In genomic region chr22:40634119-40634903, GRCh38 we compare ENCODE assay signal across 9 cellular contexts. TPM values are rescaled to one million over a fixed set of nuclear protein-coding genes. Genes with fewer than 3 reads are reported as not detected.
DNase-seq lines count a peak whose midpoint lies in the region; ATAC-seq, FAIRE-seq and TF ChIP-seq lines count a peak whose summit lies in the region.
"Had no signal": no experiment of that assay in that cellular context is flagged by ENCODE, and none has a peak within 500 bp of the region (broad histone marks: within the 10 kb centered on the region; RNA-seq: fewer than 3 reads in every experiment).

No MANE protein-coding gene starts in this region.

- peaks cover 15% of the 10 kb centered on the region for H4K20me1 ChIP-seq in HepG2 (ENCODE audit: insufficient read depth, low read length)

- no peaks in the 10 kb centered on the region for H3K9me3 ChIP-seq in HepG2 (ENCODE audit: low read length)
- no peaks in the 10 kb centered on the region for H3K9me3 ChIP-seq in right lobe of liver

- H3K4me1 ChIP-seq in HepG2 (ENCODE audit: insufficient read depth, low read length) (peaks cover 45% of the 10 kb centered on the region), right lobe of liver (peaks cover 0 to 13% (median 4%) of the 10 kb centered on the region in 4 donors)

- POLR2A ChIA-PET in HepG2 (lab: Yijun Ruan, JAX), result interaction anchor here (1.0 kb wide), 1 partner anchor 10 kb away, joined by 5 read pairs; no protein-coding TSS in a partner anchor
- POLR2A ChIA-PET in MCF 10A (lab: Yijun Ruan, JAX), result interaction anchor here (0.9 to 5.9 kb wide), 26 partner anchors 10 to 289 kb away, joined by 3 to 59 read pairs (median 8); no protein-coding TSS in a partner anchor
- POLR2A ChIA-PET in naive thymus-derived CD8-positive, alpha-beta T cell (lab: Charles Lee), result interaction anchor here (0.6 to 1.4 kb wide), 4 partner anchors 11 to 103 kb away, joined by 3 to 6 read pairs (median 3); no protein-coding TSS in a partner anchor

- H3K27ac Mint-ChIP-seq in MCF 10A (ENCODE audit: low read depth, unreplicated experiment), result no peak overlapping the region
- H3K27ac Mint-ChIP-seq in naive thymus-derived CD8-positive, alpha-beta T cell, result peak overlapping the region in 2 of 10 donors; percentile 18 to 68

- H3K4me1 Mint-ChIP-seq in MCF 10A (ENCODE audit: insufficient read depth, unreplicated experiment), result peaks cover 30% of the 10 kb centered on the region
- peaks cover 24 to 58% (median 49%) of the 10 kb centered on the region in 4 donors for H3K4me1 Mint-ChIP-seq in naive thymus-derived CD8-positive, alpha-beta T cell

- H3K4me3 Mint-ChIP-seq in MCF 10A (ENCODE audit: unreplicated experiment), result peak overlapping the region; percentile 88
- H3K4me3 Mint-ChIP-seq in naive thymus-derived CD8-positive, alpha-beta T cell, result peak overlapping the region; percentile 79 to 96 (median 92)

- no peaks in the 10 kb centered on the region for H3K27me3 Mint-ChIP-seq in MCF 10A (ENCODE audit: insufficient read depth, unreplicated experiment)
- no peaks in the 10 kb centered on the region for H3K27me3 Mint-ChIP-seq in naive thymus-derived CD8-positive, alpha-beta T cell

- H3K4me3 ChIP-seq in HepG2 (replicated peaks in 1 of 3; ENCODE audit: insufficient read depth in 1 of 3, low read depth in 2 of 3, low read length in 3 of 3), result peak overlapping the region in 1 of 3 experiments; percentile 97; a peak in 4 of 6 replicates
- H3K4me3 ChIP-seq in right lobe of liver, result no peak overlapping the region

- 91% methylated on average over 11 of the region's 11 CpGs for WGBS in HepG2 (ENCODE audit: low lambda C conversion rate)
- WGBS in right lobe of liver (ENCODE audit: insufficient coverage, low coverage, low lambda C conversion rate, missing lambda C conversion rate), result 82% methylated on average over 9 of the region's 11 CpGs

- ATAC-seq in HepG2, result no peak
- ATAC-seq in right lobe of liver, result no peak
- no peak for ATAC-seq in naive thymus-derived CD8-positive, alpha-beta T cell
- no peak for ATAC-seq in GM21447 (IDR thresholded peaks at IDR 0.05; ENCODE audit: unreplicated experiment)
- ATAC-seq: foreskin keratinocyte had no signal

- peaks cover 65% of the 10 kb centered on the region for H3K79me2 ChIP-seq in HepG2 (ENCODE audit: insufficient read depth, low read length)

- FAIRE-seq in HepG2 (lab: Jason Lieb, UNC), result no peak

- H3K27me3 ChIP-seq in HepG2 (ENCODE audit: control insufficient read depth in 1 of 2, insufficient read depth in 2 of 2, low read length in 2 of 2), result no peaks in the 10 kb centered on the region; a peak in 1 of 5 replicates
- H3K27me3 ChIP-seq in right lobe of liver, result no peaks in the 10 kb centered on the region
- H3K27me3 ChIP-seq: foreskin keratinocyte had no signal

- no peak for TF ChIP-seq POLR2A in HepG2 (IDR thresholded peaks at IDR 0.05; ENCODE audit: insufficient read depth in 1 of 2, low read depth in 2 of 2, low read length in 2 of 2)
- no peak for TF ChIP-seq POLR2A in right lobe of liver (IDR thresholded peaks at IDR 0.05)

- H3K36me3 ChIP-seq in HepG2 (replicated peaks in 1 of 2; ENCODE audit: control insufficient read depth in 1 of 2, insufficient read depth in 2 of 2, low read length in 2 of 2) (no peaks in the 10 kb centered on the region), right lobe of liver (no peaks in the 10 kb centered on the region)

- TF ChIP-seq CTCF in HepG2 (CRISPR knock-in tag; IDR thresholded peaks at IDR 0.05) (no peak), right lobe of liver (IDR thresholded peaks at IDR 0.05) (no peak), MCF 10A (IDR thresholded peaks at IDR 0.05; ENCODE audit: unreplicated experiment) (no peak), GM13976 (IDR thresholded peaks at IDR 0.05; ENCODE audit: borderline replicate concordance, control extremely low read depth, extremely low read depth, insufficient read depth, missing control alignments) (no peak)

- CTCF ChIA-PET in HepG2 (lab: Yijun Ruan, JAX; ENCODE audit: low intra/inter-chr PET ratio, low total read pairs) (no interaction called here), MCF 10A (lab: Yijun Ruan, JAX) (interaction anchor here (0.6 to 1.7 kb wide), 8 partner anchors 10 to 195 kb away, joined by 3 to 8 read pairs (median 4); no protein-coding TSS in a partner anchor)

- H3K9ac ChIP-seq in HepG2 (ENCODE audit: insufficient read depth, low read depth, low read length), result peak overlapping the region; percentile 91; the same call in 1 of the 2 replicates

- TF ChIP-seq RAD21 in HepG2 (CRISPR knock-in tag; IDR thresholded peaks at IDR 0.05), result no peak

- H2AFZ ChIP-seq in HepG2 (ENCODE audit: low read length), result no peak overlapping the region

- in situ Hi-C loops in HepG2 (cut with HindIII; ENCODE audit: extremely low pct_ligation_motif_present, low pct_unique_long_range_greater_than_20kb), result no loop called here
- in situ Hi-C loops in GM13976 (cut with MboI; ENCODE audit: low sequenced_read_pairs, unreplicated experiment), result no loop called here

- no TSS peak for BruUV-seq in HepG2 (replicated peaks; lab: Mats Ljungman, UMichigan)
- BruUV-seq in MCF 10A (replicated peaks; lab: Mats Ljungman, UMichigan), result no TSS peak

- no peaks in the 10 kb centered on the region for H3K36me3 Mint-ChIP-seq in MCF 10A (ENCODE audit: insufficient read depth, unreplicated experiment)
- peaks cover 0 to 2% (median 0%) of the 10 kb centered on the region in 3 donors for H3K36me3 Mint-ChIP-seq in naive thymus-derived CD8-positive, alpha-beta T cell

- H3K9me3 Mint-ChIP-seq in MCF 10A (ENCODE audit: unreplicated experiment), result no peaks in the 10 kb centered on the region
- no peaks in the 10 kb centered on the region for H3K9me3 Mint-ChIP-seq in naive thymus-derived CD8-positive, alpha-beta T cell

- peak overlapping the region; percentile 96 for H3K4me2 ChIP-seq in HepG2 (ENCODE audit: low read depth, low read length)

- TF ChIP-seq EP300 in HepG2 (IDR thresholded peaks at IDR 0.05; ENCODE audit: low read depth in 2 of 2, low read length in 2 of 2) (no peak), HepG2 (CRISPR knock-in tag; IDR thresholded peaks at IDR 0.05; ENCODE audit: borderline replicate concordance) (no peak)

- H3K27ac ChIP-seq in HepG2 (ENCODE audit: extremely low read length, insufficient read depth, low read length) (no peak overlapping the region), right lobe of liver (no peak overlapping the region)
- H3K27ac ChIP-seq: foreskin keratinocyte had no signal

- no peak for DNase-seq in HepG2 (ENCODE audit: low spot score)
- no peak for DNase-seq in right lobe of liver
- DNase-seq in MCF 10A (ENCODE audit: unreplicated experiment), result no peak
- no peak for DNase-seq in naive thymus-derived CD8-positive, alpha-beta T cell
- no peak for DNase-seq in GM13976 (ENCODE audit: low spot score)
- DNase-seq in NCI-H774 (lab: John Stamatoyannopoulos, UW), result no peak
- no peak for DNase-seq in cortex of kidney (lab: John Stamatoyannopoulos, UW)
- DNase-seq: foreskin keratinocyte had no signal

- intact Hi-C loops in HepG2 (cut with micrococcal nuclease; ENCODE audit: unreplicated experiment), result loop anchor here (10.0 kb wide), 1 partner anchor 50 kb away; no protein-coding TSS in a partner anchor
- intact Hi-C loops in right lobe of liver (cut with DNase I), result no loop called here
- intact Hi-C loops in MCF 10A (cut with micrococcal nuclease), result no loop called here

RNA-seq across cellular contexts. Expression of gene MRTFA, which starts 2.2 kb away (rescaled TPM):
- total RNA-seq in HepG2 (2016; rRNA removed; fragmentation: Illumina TruSeq; extraction: Trizol) (8.2 and 9.9 TPM in 2 replicates), right lobe of liver (10 to 100 TPM in 5 of 6 experiments, 1 to 10 TPM in 1; 9.3 to 20.6 (median 16.3) TPM), MCF 10A (2022) (47.2 and 52.7 TPM in 2 replicates)
- 10.0 and 14.3 TPM in 2 replicates for total RNA-seq in HepG2 (2016; cell fraction: cytosol; rRNA removed; fragmentation: Illumina TruSeq; extraction: Trizol; ENCODE audit: low read depth)
- 5.1 and 7.9 TPM in 2 replicates for total RNA-seq in HepG2 (2016; cell fraction: insoluble cytoplasmic fraction; rRNA removed; fragmentation: Illumina TruSeq; extraction: Trizol)
- 4.8 and 7.5 TPM in 2 replicates for total RNA-seq in HepG2 (2016; cell fraction: membrane; rRNA removed; fragmentation: Illumina TruSeq; extraction: Trizol)
- 11.0 and 11.8 TPM in 2 replicates for total RNA-seq in HepG2 (2016; cell fraction: nucleus; rRNA removed; fragmentation: Illumina TruSeq; extraction: Trizol)
- 2.4 TPM in 2 replicates for polyA plus RNA-seq in HepG2 (2011; rRNA removed)
- polyA plus RNA-seq in HepG2 (2011; cell fraction: cytosol; rRNA removed), result 2.0 and 2.1 TPM in 2 replicates
- polyA plus RNA-seq in HepG2 (2011; cell fraction: nucleus; rRNA removed), result 12.6 and 14.1 TPM in 2 replicates
- polyA plus RNA-seq in HepG2 (2012), result 5.7 and 10.2 TPM in 2 replicates
- polyA plus RNA-seq in HepG2 (2016; cell fraction: cytosol; fragmentation: Illumina TruSeq; extraction: Trizol; ENCODE audit: low read depth), result 0.74 and 0.75 TPM in 2 replicates
- 5.4 and 8.3 TPM in 2 replicates for polyA plus RNA-seq in HepG2 (2016; cell fraction: insoluble cytoplasmic fraction; fragmentation: Illumina TruSeq; extraction: Trizol; ENCODE audit: low read depth)
- polyA plus RNA-seq in HepG2 (2016; cell fraction: membrane; fragmentation: Illumina TruSeq; extraction: Trizol; ENCODE audit: low read depth), result 1.4 and 1.8 TPM in 2 replicates
- polyA plus RNA-seq in HepG2 (2016; cell fraction: nucleus; fragmentation: Illumina TruSeq; extraction: Trizol; ENCODE audit: insufficient read depth, low read depth), result 13.8 and 15.2 TPM in 2 replicates
- polyA minus RNA-seq in HepG2 (2011; rRNA and poly(A)+ RNA removed; ENCODE audit: low replicate concordance), result 19.1 and 29.6 TPM in 2 replicates
- polyA minus RNA-seq in HepG2 (2011; cell fraction: cytosol; rRNA and poly(A)+ RNA removed), result 12.1 and 18.0 TPM in 2 replicates
- polyA minus RNA-seq in HepG2 (2011; cell fraction: nucleus; rRNA and poly(A)+ RNA removed), result 24.1 and 32.1 TPM in 2 replicates
- total RNA-seq in naive thymus-derived CD8-positive, alpha-beta T cell, result 100 to 1,000 TPM; 120 to 122 TPM
- 10 to 100 TPM; 10.7 to 31.0 (median 21.8) TPM for polyA plus RNA-seq in naive thymus-derived CD8-positive, alpha-beta T cell

RNA-seq across cellular contexts. Expression of gene MCHR1, which starts 45.0 kb away (rescaled TPM):
- total RNA-seq in HepG2 (2016; rRNA removed; fragmentation: Illumina TruSeq; extraction: Trizol) (0.28 and 0.40 TPM in 2 replicates), right lobe of liver (1 to 10 TPM; 1.1 to 3.7 (median 1.9) TPM), MCF 10A (2022) (not detected in 2 replicates)
- total RNA-seq in HepG2 (2016; cell fraction: cytosol; rRNA removed; fragmentation: Illumina TruSeq; extraction: Trizol; ENCODE audit: low read depth), result 0.09 and 0.20 TPM in 2 replicates
- total RNA-seq in HepG2 (2016; cell fraction: insoluble cytoplasmic fraction; rRNA removed; fragmentation: Illumina TruSeq; extraction: Trizol), result 0.25 and 0.35 TPM in 2 replicates
- total RNA-seq in HepG2 (2016; cell fraction: membrane; rRNA removed; fragmentation: Illumina TruSeq; extraction: Trizol), result 0.31 and 0.41 TPM in 2 replicates
- total RNA-seq in HepG2 (2016; cell fraction: nucleus; rRNA removed; fragmentation: Illumina TruSeq; extraction: Trizol), result 0.28 and 0.34 TPM in 2 replicates
- polyA plus RNA-seq in HepG2 (2011; rRNA removed), result 0.42 and 0.83 TPM in 2 replicates
- 0.38 and 0.42 TPM in 2 replicates for polyA plus RNA-seq in HepG2 (2011; cell fraction: cytosol; rRNA removed)
- 0.08 and 0.24 TPM in 2 replicates for polyA plus RNA-seq in HepG2 (2011; cell fraction: nucleus; rRNA removed)
- 0.21 and 0.59 TPM in 2 replicates for polyA plus RNA-seq in HepG2 (2012)
- polyA plus RNA-seq in HepG2 (2016; cell fraction: cytosol; fragmentation: Illumina TruSeq; extraction: Trizol; ENCODE audit: low read depth), result 0.16 and 0.25 TPM in 2 replicates
- polyA plus RNA-seq in HepG2 (2016; cell fraction: insoluble cytoplasmic fraction; fragmentation: Illumina TruSeq; extraction: Trizol; ENCODE audit: low read depth), result 0.35 and 0.46 TPM in 2 replicates
- polyA plus RNA-seq in HepG2 (2016; cell fraction: membrane; fragmentation: Illumina TruSeq; extraction: Trizol; ENCODE audit: low read depth), result 0.16 and 0.31 TPM in 2 replicates
- 0.25 TPM in 1 of 2 replicates, not detected in the other for polyA plus RNA-seq in HepG2 (2016; cell fraction: nucleus; fragmentation: Illumina TruSeq; extraction: Trizol; ENCODE audit: insufficient read depth, low read depth)
- polyA minus RNA-seq in HepG2 (2011; rRNA and poly(A)+ RNA removed; ENCODE audit: low replicate concordance), result 2.8 TPM in 1 of 2 replicates, not detected in the other
- not detected in 2 replicates for polyA minus RNA-seq in HepG2 (2011; cell fraction: cytosol; rRNA and poly(A)+ RNA removed)
- not detected in 2 replicates for polyA minus RNA-seq in HepG2 (2011; cell fraction: nucleus; rRNA and poly(A)+ RNA removed)
- not detected for total RNA-seq in naive thymus-derived CD8-positive, alpha-beta T cell
- under 1 TPM in 1 of 3 donors, not detected in 2; 0.16 TPM for polyA plus RNA-seq in naive thymus-derived CD8-positive, alpha-beta T cell
